Comparison of ENCODE assay signal across 14 cellular contexts in genomic region chr1:58156801-58157200, GRCh38.
DNase-seq lines count a peak whose midpoint lies in the region; ATAC-seq and TF ChIP-seq lines count a peak whose summit lies in the region.
"Had no signal": no experiment of that assay in that cellular context is flagged by ENCODE, and none has a peak within 500 bp of the region (broad histone marks: within the 10 kb centered on the region; RNA-seq: fewer than 3 reads in every experiment).

No MANE protein-coding gene starts in this region.

- peaks cover 37% of the 10 kb centered on the region for H3K4me1 ChIP-seq in left ventricle myocardium inferior
- peaks cover 0 to 23% (median 0%) of the 10 kb centered on the region in 9 donors for H3K4me1 ChIP-seq in heart right ventricle
- H3K4me1 ChIP-seq in Loucy (ENCODE audit: insufficient read depth, low read length, poor library complexity, severe bottlenecking): peaks cover 88% of the 10 kb centered on the region
- H3K4me1 ChIP-seq in iPS-20b (ENCODE audit: insufficient read depth, low read length): peaks cover 43% of the 10 kb centered on the region
- H3K4me1 ChIP-seq: BE2C had no signal

- intact Hi-C loops in left ventricle myocardium inferior (cut with micrococcal nuclease): no loop called here
- intact Hi-C loops in heart right ventricle (cut with DNase I): loop anchor here in 4 of 10 donors (5.0 to 10.0 kb wide), 3 partner anchors 732 to 1322 kb away; partner anchors contain the start of gene DAB1 (in 3 of the 4)

- H2AFZ ChIP-seq in Loucy (ENCODE audit: low read length): peak overlapping the region; percentile 74

- peak overlapping the region; percentile 15 for H3K4me2 ChIP-seq in Loucy (ENCODE audit: low read depth, low read length, poor library complexity, severe bottlenecking)

- no peaks in the 10 kb centered on the region for H3F3A ChIP-seq in Loucy (ENCODE audit: low read depth)

- H3K9me2 ChIP-seq in Loucy (replicated peaks; ENCODE audit: low read depth, low read length): no peaks in the 10 kb centered on the region

- no peaks in the 10 kb centered on the region for H3K79me2 ChIP-seq in Loucy (ENCODE audit: insufficient read depth, low read length)

- H4K20me1 ChIP-seq in Loucy (ENCODE audit: insufficient read depth, low read length, poor library complexity, severe bottlenecking): no peaks in the 10 kb centered on the region

- H3K27me3 ChIP-seq in left ventricle myocardium inferior (ENCODE audit: low read depth) (no peaks in the 10 kb centered on the region), heart right ventricle (no peaks in the 10 kb centered on the region), Loucy (ENCODE audit: insufficient read depth, low read length, poor library complexity, severe bottlenecking) (no peaks in the 10 kb centered on the region), iPS-20b (ENCODE audit: insufficient read depth, low read length) (no peaks in the 10 kb centered on the region)
- H3K27me3 ChIP-seq: BE2C had no signal

- TF ChIP-seq CTCF in left ventricle myocardium inferior (IDR thresholded peaks at IDR 0.05; ENCODE audit: borderline replicate concordance) (no peak), heart right ventricle (IDR thresholded peaks at IDR 0.05) (no peak), Loucy (conservative IDR thresholded peaks at IDR 0.05; ENCODE audit: low read length) (no peak)

- WGBS in heart right ventricle, 2 donors: 39 to 48% methylated on average over 3 of the region's 3 CpGs

- ATAC-seq in heart right ventricle: no peak

- H3K9ac ChIP-seq in Loucy (ENCODE audit: low read depth, low read length, poor library complexity, severe bottlenecking) (peak overlapping the region; percentile 51), iPS-20b (ENCODE audit: low read depth, low read length) (peak overlapping the region; percentile 40; the same call in 1 of the 2 replicates)

- no peaks in the 10 kb centered on the region for H3K9me3 ChIP-seq in left ventricle myocardium inferior (replicated peaks)
- H3K9me3 ChIP-seq in heart right ventricle: no peaks in the 10 kb centered on the region
- H3K9me3 ChIP-seq in Loucy (ENCODE audit: insufficient read depth, low read depth, low read length): no peaks in the 10 kb centered on the region
- no peaks in the 10 kb centered on the region for H3K9me3 ChIP-seq in iPS-20b (ENCODE audit: insufficient read depth, low read depth, low read length)
- H3K9me3 ChIP-seq: BE2C had no signal

- no peaks in the 10 kb centered on the region for H3K36me3 ChIP-seq in left ventricle myocardium inferior
- H3K36me3 ChIP-seq in heart right ventricle: no peaks in the 10 kb centered on the region
- no peaks in the 10 kb centered on the region for H3K36me3 ChIP-seq in Loucy (ENCODE audit: insufficient read depth, low read length)
- H3K36me3 ChIP-seq in iPS-20b (ENCODE audit: insufficient read depth, low read depth, low read length): no peaks in the 10 kb centered on the region
- H3K36me3 ChIP-seq: BE2C had no signal

- no peak for DNase-seq in left ventricle myocardium inferior
- DNase-seq in heart right ventricle: no peak
- DNase-seq in activated naive CD4-positive, alpha-beta T cell (lab: John Stamatoyannopoulos, UW): no peak
- DNase-seq in AML-193 (lab: John Stamatoyannopoulos, UW): no peak
- DNase-seq in activated CD4-positive, alpha-beta T cell treated with anti-CD3 and anti-CD28 coated beads for 1 hour: no peak
- no peak for DNase-seq in NCI-H128 (lab: John Stamatoyannopoulos, UW; ENCODE audit: unreplicated experiment)
- DNase-seq: BE2C, GF-D8, HCEC 1CT, HFFc6, IMR-90 had no signal

- peak overlapping the region; percentile 70 for H3K27ac ChIP-seq in left ventricle myocardium inferior (replicated peaks)
- H3K27ac ChIP-seq in heart right ventricle: peak overlapping the region in 5 of 10 donors; percentile 4 to 48 (median 23)
- H3K27ac ChIP-seq in iPS-20b (ENCODE audit: low read length): peak overlapping the region; percentile 3
- H3K27ac ChIP-seq: HL-60 had no signal

- no peak overlapping the region for H3K4me3 ChIP-seq in left ventricle myocardium inferior
- no peak overlapping the region for H3K4me3 ChIP-seq in heart right ventricle
- H3K4me3 ChIP-seq in Loucy (ENCODE audit: low read length, poor library complexity, severe bottlenecking): no peak overlapping the region
- no peak overlapping the region for H3K4me3 ChIP-seq in iPS-20b (ENCODE audit: low read length)
